ENCODE assay signal across 8 cellular contexts in genomic region chr14:32075636-32076277, GRCh38. TPM values are rescaled to one million over a fixed set of nuclear protein-coding genes. Genes with fewer than 3 reads are reported as not detected.
DNase-seq lines count a peak whose midpoint lies in the region; ATAC-seq, FAIRE-seq and TF ChIP-seq lines count a peak whose summit lies in the region.

No MANE protein-coding gene starts in this region.

- no peak overlapping the region for H2BK15ac ChIP-seq in H9 (ENCODE audit: low read depth, low read length)

- H3K4ac ChIP-seq in H9 (ENCODE audit: low read depth, low read length): no peak overlapping the region

- H3K27ac ChIP-seq in H9 (ENCODE audit: insufficient read length, low read depth, low read length) (peak overlapping the region; percentile 66), caudate nucleus (ENCODE audit: low read depth, low read length) (peak overlapping the region; percentile 100), kidney (ENCODE audit: low read depth in 2 of 2, low read length in 2 of 2) (peak overlapping the region; percentile 98 to 99)

- ATAC-seq in stimulated activated effector memory CD8-positive, alpha-beta T cell treated with anti-CD3 and anti-CD28 coated beads, Interleukin-12 subunit alpha, Interleukin-12 subunit beta, amount 100 ng/mL, for 72 hours: no peak

- H2BK5ac ChIP-seq in H9 (ENCODE audit: insufficient read length, low read length): no peak overlapping the region

- no peak overlapping the region for H4K91ac ChIP-seq in H9 (ENCODE audit: insufficient read length, low read depth, low read length)

- H3K36me3 ChIP-seq in kidney (ENCODE audit: control insufficient read depth in 1 of 2, insufficient read depth in 2 of 2, low read length in 2 of 2): no peaks in the 10 kb centered on the region

- no peak overlapping the region for H2BK12ac ChIP-seq in H9 (ENCODE audit: insufficient read length, low read depth, low read length)

- peak overlapping the region; percentile 96 to 98 for H3K4me3 Mint-ChIP-seq in H9
- peak overlapping the region; percentile 95 for H3K4me3 Mint-ChIP-seq in stimulated activated effector memory CD8-positive, alpha-beta T cell treated with anti-CD3 and anti-CD28 coated beads, Interleukin-12 subunit alpha, Interleukin-12 subunit beta, amount 100 ng/mL, for 72 hours

- DNase-seq in GM04504 (ENCODE audit: low read depth): peak; percentile 5
- no peak for DNase-seq in H9
- peak; percentile 66 for DNase-seq in NCI-H69 (lab: John Stamatoyannopoulos, UW)
- peak in 16 of 61 donors; percentile 10 to 80 (median 54) for DNase-seq in caudate nucleus (lab: John Stamatoyannopoulos, UW)
- peak; percentile 84 for DNase-seq in kidney
- no peak for DNase-seq in stimulated activated effector memory CD8-positive, alpha-beta T cell treated with anti-CD3 and anti-CD28 coated beads, Interleukin-12 subunit alpha, Interleukin-12 subunit beta, amount 100 ng/mL, for 72 hours (ENCODE audit: low spot score in 2 of 2)
- no peak for DNase-seq in DMS114 treated with DMSO at 0.1 percent for 48 hours (lab: John Stamatoyannopoulos, UW; ENCODE audit: unreplicated experiment)
- no peak for DNase-seq in NK-92 treated with Interleukin-12 subunit alpha and Interleukin-12 subunit beta, amount 100 ng/mL, for 24 hours (lab: John Stamatoyannopoulos, UW)

- peaks cover 7% of the 10 kb centered on the region; the same call in 1 of the 2 replicates for H3K79me2 ChIP-seq in H9 (ENCODE audit: insufficient read depth, low read length)

- H3K9me3 Mint-ChIP-seq in H9: no peaks in the 10 kb centered on the region; a peak in 1 of 5 replicates
- H3K9me3 Mint-ChIP-seq in stimulated activated effector memory CD8-positive, alpha-beta T cell treated with anti-CD3 and anti-CD28 coated beads, Interleukin-12 subunit alpha, Interleukin-12 subunit beta, amount 100 ng/mL, for 72 hours: no peaks in the 10 kb centered on the region

- H2BK20ac ChIP-seq in H9 (ENCODE audit: low read depth, low read length, poor library complexity, severe bottlenecking): no peak overlapping the region

- H3K4me2 ChIP-seq in H9 (ENCODE audit: insufficient read depth, insufficient read length, low read length): peak overlapping the region; percentile 68

- H3K27me3 ChIP-seq in H9 (ENCODE audit: insufficient read depth, low read length): no peaks in the 10 kb centered on the region

- H3K14ac ChIP-seq in H9 (ENCODE audit: insufficient read depth, low read length): peak overlapping the region; percentile 76; the same call in 1 of the 2 replicates

- no peak for FAIRE-seq in kidney (lab: Jason Lieb, UNC)

- intact Hi-C loops in kidney (cut with DNase I): loop anchor here (10.0 kb wide), 1 partner anchor 151 kb away; no protein-coding TSS in a partner anchor

- peak overlapping the region; percentile 98 to 100 (median 99) for H3K27ac Mint-ChIP-seq in H9
- H3K27ac Mint-ChIP-seq in stimulated activated effector memory CD8-positive, alpha-beta T cell treated with anti-CD3 and anti-CD28 coated beads, Interleukin-12 subunit alpha, Interleukin-12 subunit beta, amount 100 ng/mL, for 72 hours: peak overlapping the region; percentile 86

- peaks cover 19 to 20% of the 10 kb centered on the region in 2 experiments for H3K4me1 Mint-ChIP-seq in H9
- peaks cover 27% of the 10 kb centered on the region for H3K4me1 Mint-ChIP-seq in stimulated activated effector memory CD8-positive, alpha-beta T cell treated with anti-CD3 and anti-CD28 coated beads, Interleukin-12 subunit alpha, Interleukin-12 subunit beta, amount 100 ng/mL, for 72 hours

- H3K4me1 ChIP-seq in H9 (ENCODE audit: insufficient read depth, low read length) (no peaks in the 10 kb centered on the region; the same call in 1 of the 2 replicates), kidney (ENCODE audit: control insufficient read depth in 1 of 2, insufficient read depth in 1 of 2, low read depth in 1 of 2, low read length in 2 of 2) (peaks cover 4 to 15% of the 10 kb centered on the region in 2 donors)

- H3K18ac ChIP-seq in H9 (ENCODE audit: insufficient read length, low read depth, low read length): peak overlapping the region; percentile 9

- peak overlapping the region; percentile 60 for H3K9ac ChIP-seq in H9 (ENCODE audit: extremely low read depth, insufficient read length, low read length)
- peak overlapping the region; percentile 90 to 99 for H3K9ac ChIP-seq in kidney (ENCODE audit: low read length in 2 of 2)

- no peaks in the 10 kb centered on the region for H3K79me1 ChIP-seq in H9 (ENCODE audit: insufficient read depth, low read depth, low read length, poor library complexity, severe bottlenecking)

- H2AFZ ChIP-seq in H9 (ENCODE audit: low read length): no peak overlapping the region

- no peak overlapping the region for H3T11ph ChIP-seq in H9 (ENCODE audit: low read length)

- H2BK120ac ChIP-seq in H9 (ENCODE audit: low read depth, low read length, poor library complexity, severe bottlenecking): no peak overlapping the region

- no peak overlapping the region for H3K56ac ChIP-seq in H9 (ENCODE audit: insufficient read length, low read depth, low read length)

- H4K8ac ChIP-seq in H9 (replicated peaks; ENCODE audit: insufficient read length, low read depth, low read length): no peak overlapping the region

- peaks cover 11% of the 10 kb centered on the region for H3K23me2 ChIP-seq in H9 (ENCODE audit: insufficient read length, low read depth, low read length, poor library complexity, severe bottlenecking)

- no peaks in the 10 kb centered on the region; a peak in 1 of 7 replicates for H3K36me3 Mint-ChIP-seq in H9 (ENCODE audit: insufficient read depth in 1 of 3, low read depth in 3 of 3)
- peaks cover 17% of the 10 kb centered on the region for H3K36me3 Mint-ChIP-seq in stimulated activated effector memory CD8-positive, alpha-beta T cell treated with anti-CD3 and anti-CD28 coated beads, Interleukin-12 subunit alpha, Interleukin-12 subunit beta, amount 100 ng/mL, for 72 hours

- WGBS in H9 (ENCODE audit: extremely low coverage, insufficient read length, low lambda C conversion rate): no CpG with 5 or more reads among the region's 23 CpGs

- H4K5ac ChIP-seq in H9 (ENCODE audit: insufficient read length, low read depth, low read length): no peak overlapping the region

- no peaks in the 10 kb centered on the region for H3K9me3 ChIP-seq in H9 (ENCODE audit: control insufficient read depth, low read depth, low read length)
- H3K9me3 ChIP-seq in kidney (ENCODE audit: control insufficient read depth in 1 of 2, low read length in 2 of 2): no peaks in the 10 kb centered on the region

- H4K20me1 ChIP-seq in H9 (ENCODE audit: control insufficient read depth, insufficient read depth, insufficient read length): no peaks in the 10 kb centered on the region

- H3K23ac ChIP-seq in H9 (ENCODE audit: insufficient read length, low read depth, low read length): no peak overlapping the region

- H3K4me3 ChIP-seq in kidney (ENCODE audit: low read length in 2 of 2): peak overlapping the region; percentile 91 to 95

- TF ChIP-seq CTCF in H9 (conservative IDR thresholded peaks at IDR 0.05): no peak
- no peak for TF ChIP-seq CTCF in kidney (IDR thresholded peaks at IDR 0.05; ENCODE audit: borderline replicate concordance, extremely low read depth, insufficient read depth)

- no peaks in the 10 kb centered on the region for H3K27me3 Mint-ChIP-seq in H9 (ENCODE audit: low read depth)

- no peak overlapping the region for H2AK5ac ChIP-seq in H9 (ENCODE audit: insufficient read length, low read length)

RNA-seq across cellular contexts. Expression of gene ARHGAP5, which starts 1.3 kb away (rescaled TPM):
- total RNA-seq in H9 (2021) (71.4 and 73.8 TPM in 2 replicates), kidney (142 TPM)
- polyA plus RNA-seq in kidney (ENCODE audit: insufficient read depth, low read depth, low replicate concordance): 17.7 TPM

Comparison
In these comparisons a context has a peak if more than half of its experiments do, and no peak if none do; other contexts are left out.
1. DNase-seq: peak in GM04504 (single experiment), NCI-H69 (single experiment) and kidney (single experiment); none in H9 (single experiment), stimulated activated effector memory CD8-positive, alpha-beta T cell treated with anti-CD3 and anti-CD28 coated beads, Interleukin-12 subunit alpha, Interleukin-12 subunit beta, amount 100 ng/mL, for 72 hours (0 of 2), DMS114 treated with DMSO at 0.1 percent for 48 hours (single experiment) and NK-92 treated with Interleukin-12 subunit alpha and Interleukin-12 subunit beta, amount 100 ng/mL, for 24 hours (single experiment).
2. Peak in every context shown above with its lines, with median percentiles within 50 percentile points of each other: H3K27ac ChIP-seq.